Comparison of ENCODE assay signal across 8 cellular contexts in genomic region chr5:164597293-164597900, GRCh38.
DNase-seq lines count a peak whose midpoint lies in the region; ATAC-seq and TF ChIP-seq lines count a peak whose summit lies in the region.
"Had no signal": no experiment of that assay in that cellular context is flagged by ENCODE, and none has a peak within 500 bp of the region (broad histone marks: within the 10 kb centered on the region; RNA-seq: fewer than 3 reads in every experiment).

No MANE protein-coding gene starts in this region.

- H3K4me1 ChIP-seq in right lobe of liver: no peaks in the 10 kb centered on the region
- H3K4me1 ChIP-seq in suprapubic skin: no peaks in the 10 kb centered on the region

- WGBS in right lobe of liver (ENCODE audit: insufficient coverage, low coverage, low lambda C conversion rate, missing lambda C conversion rate): 29% methylated on average over 5 of the region's 5 CpGs
- 57% methylated on average over 5 of the region's 5 CpGs for WGBS in suprapubic skin

- H3K36me3 ChIP-seq in right lobe of liver (no peaks in the 10 kb centered on the region), suprapubic skin (no peaks in the 10 kb centered on the region)

- ATAC-seq in GM18870 (IDR thresholded peaks at IDR 0.05; ENCODE audit: unreplicated experiment) (peak; percentile 92), HG02623 (IDR thresholded peaks at IDR 0.05; ENCODE audit: unreplicated experiment) (peak; percentile 92), right lobe of liver (no peak), left ventricle myocardium superior (no peak), left lobe of liver (no peak)

- intact Hi-C loops in right lobe of liver (cut with DNase I): no loop called here
- intact Hi-C loops in left ventricle myocardium superior (cut with micrococcal nuclease): no loop called here

- no peak for TF ChIP-seq EP300 in suprapubic skin (IDR thresholded peaks at IDR 0.05)

- H3K9me3 ChIP-seq in right lobe of liver: no peaks in the 10 kb centered on the region
- H3K9me3 ChIP-seq in suprapubic skin: no peaks in the 10 kb centered on the region

- TF ChIP-seq POLR2A in right lobe of liver (IDR thresholded peaks at IDR 0.05): no peak
- TF ChIP-seq POLR2A in suprapubic skin (IDR thresholded peaks at IDR 0.05): no peak

- no peaks in the 10 kb centered on the region for H3K27me3 ChIP-seq in right lobe of liver
- no peaks in the 10 kb centered on the region for H3K27me3 ChIP-seq in suprapubic skin

- DNase-seq in NCI-H69 (lab: John Stamatoyannopoulos, UW) (peak; percentile 51), right lobe of liver (no peak), suprapubic skin (ENCODE audit: low spot score in 2 of 2) (no peak), left ventricle myocardium superior (no peak), left lobe of liver (ENCODE audit: low spot score) (no peak)

- H3K4me3 ChIP-seq in right lobe of liver (no peak overlapping the region), suprapubic skin (no peak overlapping the region)
- H3K4me3 ChIP-seq: SK-N-MC had no signal

- TF ChIP-seq CTCF in right lobe of liver (IDR thresholded peaks at IDR 0.05) (peak in 3 of 4 donors; percentile 18 to 22 (median 18)), suprapubic skin (IDR thresholded peaks at IDR 0.05) (no peak)

- H3K27ac ChIP-seq in right lobe of liver (no peak overlapping the region), suprapubic skin (no peak overlapping the region)
- H3K27ac ChIP-seq: SK-N-MC had no signal

Comparison
In these comparisons a context has a peak if more than half of its experiments do, and no peak if none do; other contexts are left out.
1. ATAC-seq: peak in GM18870 (single experiment) and HG02623 (single experiment); none in right lobe of liver (0 of 4), left ventricle myocardium superior (single experiment) and left lobe of liver (single experiment).
2. CTCF ChIP-seq: peak in right lobe of liver (3 of 4); none in suprapubic skin (0 of 2).